In the genomic region with DNA sequence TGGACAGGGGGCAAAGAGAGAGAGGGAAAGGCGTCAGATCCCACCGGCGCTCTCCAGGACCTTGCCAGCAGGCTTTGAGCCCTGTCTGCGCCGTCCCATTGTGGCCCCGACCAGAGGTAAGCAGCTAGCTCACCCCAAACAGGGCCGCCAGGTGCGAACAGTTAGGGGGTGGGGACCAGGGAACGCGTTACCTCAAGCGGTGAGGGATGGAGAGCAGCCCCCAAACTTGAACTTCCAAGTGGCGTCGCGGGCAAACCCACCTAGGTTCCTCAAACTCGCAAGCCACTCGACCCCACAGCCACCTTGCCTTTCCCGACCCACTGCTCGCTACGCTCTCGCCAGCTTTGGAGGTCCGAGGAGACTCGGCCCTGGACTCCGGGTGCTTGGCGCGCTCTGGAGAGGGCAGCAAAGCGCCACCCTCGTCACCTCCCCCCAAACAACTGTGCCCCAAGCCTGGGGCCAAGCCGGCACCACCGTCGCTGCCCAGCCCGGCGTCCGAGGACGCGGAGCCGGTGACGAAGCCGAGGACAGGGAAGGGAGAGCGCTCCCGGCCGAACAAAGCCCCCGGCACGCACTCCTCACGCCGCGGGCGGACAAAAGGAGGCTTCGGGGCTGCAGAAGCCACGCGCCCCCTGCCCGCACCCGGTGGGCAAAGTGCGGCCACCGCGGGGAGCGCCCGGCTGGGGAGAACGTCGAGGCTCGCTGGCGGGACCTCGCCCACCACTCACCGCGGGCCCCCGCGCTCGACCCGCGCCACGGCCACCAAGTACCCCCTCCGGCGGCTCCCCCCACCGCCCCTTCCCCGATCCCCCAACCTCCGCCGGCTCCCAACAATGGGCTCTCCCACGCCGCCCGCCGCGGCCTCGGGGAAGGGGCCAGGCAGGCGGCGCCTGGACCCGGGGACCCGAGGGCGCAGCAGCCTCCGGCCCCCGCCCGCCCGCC, we compare ENCODE assay signal across 8 cellular contexts. TPM values are rescaled to one million over a fixed set of nuclear protein-coding genes. Genes with fewer than 3 reads are reported as not detected.
DNase-seq lines count a peak whose midpoint lies in the region; ATAC-seq and TF ChIP-seq lines count a peak whose summit lies in the region.

No MANE protein-coding gene starts in this region.

- peak overlapping the region; percentile 60 to 64 for H3K4me3 ChIP-seq in body of pancreas
- H3K4me3 ChIP-seq in stomach, result peak overlapping the region; percentile 87 to 97 (median 94)

- peak in 2 of 3 experiments; percentile 50 to 66 for DNase-seq in NCI-H1417 (lab: John Stamatoyannopoulos, UW)
- DNase-seq in NCI-H1417 treated with DMSO at 0.1 percent for 48 hours (lab: John Stamatoyannopoulos, UW), result no peak
- peak; percentile 38 for DNase-seq in NCI-H1105 (lab: John Stamatoyannopoulos, UW)
- peak in 3 of 4 donors; percentile 26 to 47 (median 46) for DNase-seq in body of pancreas
- DNase-seq in kidney tubule cell (ENCODE audit: low spot score), result peak; percentile 30
- peak; percentile 48 for DNase-seq in stomach
- no peak for DNase-seq in SKM-1 treated with dmso at 0.1 percent for 144 hours (lab: John Stamatoyannopoulos, UW; ENCODE audit: unreplicated experiment)
- no peak for DNase-seq in GF-D8 (lab: John Stamatoyannopoulos, UW)

- WGBS in body of pancreas, 2 donors, result 10 to 56% methylated on average over 11 to 70 of the region's 91 CpGs
- 0 to 7% (median 2%) methylated on average over 40 to 90 of the region's 91 CpGs for WGBS in stomach, 5 donors

- no peak for ATAC-seq in body of pancreas

- TF ChIP-seq POLR2A in body of pancreas (IDR thresholded peaks at IDR 0.05) (no peak), stomach (IDR thresholded peaks at IDR 0.05) (no peak)

- H3K9me3 ChIP-seq in body of pancreas (no peaks in the 10 kb centered on the region), stomach (no peaks in the 10 kb centered on the region)

- intact Hi-C loops in body of pancreas (cut with DNase I), result loop anchor here (5.0 to 10.0 kb wide), 2 partner anchors 87 to 280 kb away; no protein-coding TSS in a partner anchor
- intact Hi-C loops in stomach (cut with DNase I; ENCODE audit: low total_unique reads), result loop anchor here (10.0 kb wide), 2 partner anchors 140 to 190 kb away; no protein-coding TSS in a partner anchor

- H3K27me3 ChIP-seq in body of pancreas (no peaks in the 10 kb centered on the region), stomach (no peaks in the 10 kb centered on the region)

- no peak for TF ChIP-seq CTCF in body of pancreas (IDR thresholded peaks at IDR 0.05)
- peak in 1 of 7 experiments; percentile 8 for TF ChIP-seq CTCF in stomach (IDR thresholded peaks at IDR 0.05)

- peaks cover 58% of the 10 kb centered on the region for H3K4me1 ChIP-seq in body of pancreas
- H3K4me1 ChIP-seq in stomach, result peaks cover 55 to 87% (median 79%) of the 10 kb centered on the region in 4 donors

- TF ChIP-seq EP300 in stomach (IDR thresholded peaks at IDR 0.05), result no peak

- H3K36me3 ChIP-seq in body of pancreas (replicated peaks in 1 of 2; ENCODE audit: insufficient read depth in 1 of 2, low read depth in 2 of 2), result peaks cover 0 to 2% of the 10 kb centered on the region in 2 donors
- peaks cover 7 to 23% (median 17%) of the 10 kb centered on the region in 4 donors for H3K36me3 ChIP-seq in stomach

- H3K27ac ChIP-seq in body of pancreas, result peak overlapping the region in 3 of 4 donors; percentile 10 to 60 (median 45)
- peak overlapping the region; percentile 45 to 96 (median 88) for H3K27ac ChIP-seq in stomach

RNA-seq across cellular contexts. Expression of a gene that starts 1.0 kb away (rescaled TPM):
- 10 to 100 TPM in 1 of 2 donors, 1 to 10 TPM in 1; 7.9 to 23.1 TPM for total RNA-seq in body of pancreas
- total RNA-seq in stomach, result 10 to 100 TPM in 3 of 5 donors, 1 to 10 TPM in 2; 4.3 to 77.6 (median 20.0) TPM
- polyA plus RNA-seq in stomach, result 100 to 1,000 TPM in 1 of 3 donors, 10 to 100 TPM in 2; 37.0 to 100 (median 59.5) TPM

Comparison
In these comparisons a context has a peak if more than half of its experiments do, and no peak if none do; other contexts are left out.
1. DNase-seq: peak in NCI-H1417 (2 of 3), NCI-H1105 (single experiment), body of pancreas (3 of 4), kidney tubule cell (single experiment) and stomach (single experiment); none in NCI-H1417 treated with DMSO at 0.1 percent for 48 hours (single experiment), SKM-1 treated with dmso at 0.1 percent for 144 hours (single experiment) and GF-D8 (single experiment).